15 cellular contexts compared by ENCODE assay signal in genomic region chr1:72009170-72009569, GRCh38.
DNase-seq lines count a peak whose midpoint lies in the region; ATAC-seq and TF ChIP-seq lines count a peak whose summit lies in the region.
"Had no signal": no experiment of that assay in that cellular context is flagged by ENCODE, and none has a peak within 500 bp of the region (broad histone marks: within the 10 kb centered on the region; RNA-seq: fewer than 3 reads in every experiment).

No MANE protein-coding gene starts in this region.

- no peak overlapping the region for H3K4me3 ChIP-seq in A673 (ENCODE audit: low read depth, low read length, poor library complexity, severe bottlenecking)
- no peak overlapping the region for H3K4me3 ChIP-seq in DND-41 (ENCODE audit: low read depth in 1 of 2, low read length in 2 of 2)
- H3K4me3 ChIP-seq in SJCRH30: no peak overlapping the region
- H3K4me3 ChIP-seq: GM12878 had no signal

- H3K27ac ChIP-seq in A673 (ENCODE audit: low read depth, low read length, poor library complexity, severe bottlenecking) (no peak overlapping the region), DND-41 (ENCODE audit: low read length) (peak overlapping the region; percentile 38; the same call in 1 of the 2 replicates), SJCRH30 (peak overlapping the region; percentile 50)
- no peak overlapping the region for H3K27ac ChIP-seq in CD4-positive, alpha-beta T cell (ENCODE audit: low read depth, low read length)
- H3K27ac ChIP-seq: C4-2B had no signal

- no peaks in the 10 kb centered on the region for H3K36me3 Mint-ChIP-seq in CD4-positive, alpha-beta T cell (ENCODE audit: low read depth)
- H3K36me3 Mint-ChIP-seq: CD4-positive, alpha-beta memory T cell had no signal

- no peaks in the 10 kb centered on the region for H3K4me1 Mint-ChIP-seq in CD4-positive, alpha-beta T cell (ENCODE audit: low read depth)
- H3K4me1 Mint-ChIP-seq: CD4-positive, alpha-beta memory T cell had no signal

- no peak overlapping the region for H3K4me2 ChIP-seq in DND-41 (ENCODE audit: insufficient read depth, low read length)

- H3K4me1 ChIP-seq in A673 (ENCODE audit: insufficient read depth, low read length, poor library complexity, severe bottlenecking): peaks cover 26% of the 10 kb centered on the region
- peaks cover 18% of the 10 kb centered on the region for H3K4me1 ChIP-seq in DND-41 (ENCODE audit: insufficient read depth, low read length)
- peaks cover 48% of the 10 kb centered on the region for H3K4me1 ChIP-seq in SJCRH30

- POLR2A ChIA-PET in A673 (lab: Charles Lee; ENCODE audit: low non-redundant PET): no interaction called here
- POLR2A ChIA-PET in CD4-positive, alpha-beta T cell (lab: Charles Lee): no interaction called here

- H3K4me3 Mint-ChIP-seq in CD4-positive, alpha-beta T cell: no peak overlapping the region
- H3K4me3 Mint-ChIP-seq: CD4-positive, alpha-beta memory T cell; H9 had no signal

- no peaks in the 10 kb centered on the region for H3K27me3 ChIP-seq in A673 (replicated peaks; ENCODE audit: insufficient read depth, low read depth, low read length, poor library complexity)
- H3K27me3 ChIP-seq in DND-41 (ENCODE audit: insufficient read depth, low read length, poor library complexity): no peaks in the 10 kb centered on the region
- no peaks in the 10 kb centered on the region for H3K27me3 ChIP-seq in SJCRH30
- H3K27me3 ChIP-seq in CD4-positive, alpha-beta T cell (ENCODE audit: control insufficient read depth, insufficient read depth, low read length): no peaks in the 10 kb centered on the region

- H3K27me3 Mint-ChIP-seq in CD4-positive, alpha-beta T cell: no peaks in the 10 kb centered on the region
- H3K27me3 Mint-ChIP-seq: CD4-positive, alpha-beta memory T cell had no signal

- H3K36me3 ChIP-seq in A673 (ENCODE audit: insufficient read depth, low read length, poor library complexity, severe bottlenecking): no peaks in the 10 kb centered on the region
- H3K36me3 ChIP-seq in DND-41 (ENCODE audit: insufficient read depth, low read length): no peaks in the 10 kb centered on the region
- H3K36me3 ChIP-seq in SJCRH30: no peaks in the 10 kb centered on the region

- no peak overlapping the region for H3K27ac Mint-ChIP-seq in CD4-positive, alpha-beta T cell
- H3K27ac Mint-ChIP-seq: CD4-positive, alpha-beta memory T cell; H9 had no signal

- no peaks in the 10 kb centered on the region for H4K20me1 ChIP-seq in DND-41 (ENCODE audit: insufficient read depth, low read length)

- H2AFZ ChIP-seq in DND-41 (ENCODE audit: low read depth, low read length): no peak overlapping the region

- H3K79me2 ChIP-seq in DND-41 (ENCODE audit: insufficient read depth, low read length): no peaks in the 10 kb centered on the region

- no TSS peak for BruUV-seq in A673 (replicated peaks; lab: Mats Ljungman, UMichigan)

- CTCF ChIA-PET in A673 (lab: Charles Lee): no interaction called here
- CTCF ChIA-PET in CD4-positive, alpha-beta T cell (lab: Charles Lee): no interaction called here

- intact Hi-C loops in A673 (cut with micrococcal nuclease; ENCODE audit: unreplicated experiment): no loop called here
- intact Hi-C loops in CD4-positive, alpha-beta T cell (cut with DNase I, micrococcal nuclease): no loop called here

- ATAC-seq in DND-41 (ENCODE audit: insufficient read depth, low read depth): no peak
- no peak for ATAC-seq in GM19463 (IDR thresholded peaks at IDR 0.05; ENCODE audit: unreplicated experiment)
- no peak for ATAC-seq in CD4-positive, alpha-beta T cell (ENCODE audit: poor library complexity)
- ATAC-seq: GM12878 had no signal

- peak; percentile 15 for DNase-seq in A673 (ENCODE audit: low spot score)
- DNase-seq in DND-41: no peak
- peak; percentile 78 for DNase-seq in MV-4-11 (lab: John Stamatoyannopoulos, UW)
- peak in 1 of 2 experiments; percentile 26 for DNase-seq in SJCRH30
- DNase-seq in CD4-positive, alpha-beta T cell: no peak
- DNase-seq in GM03348 (ENCODE audit: low spot score): no peak
- DNase-seq: AML-193; CD4-positive, alpha-beta memory T cell; DMS153; DMS79; GF-D8; H9 had no signal

- no peak overlapping the region for H3K9ac ChIP-seq in DND-41 (ENCODE audit: low read depth, low read length)

- no peaks in the 10 kb centered on the region for H3K9me3 Mint-ChIP-seq in CD4-positive, alpha-beta T cell
- H3K9me3 Mint-ChIP-seq: H9 had no signal

- TF ChIP-seq CTCF in A673 (conservative IDR thresholded peaks at IDR 0.05; ENCODE audit: low read depth, low read length): no peak
- TF ChIP-seq CTCF in DND-41 (IDR thresholded peaks at IDR 0.05; ENCODE audit: borderline replicate concordance, extremely low read depth, low read length, poor library complexity, severe bottlenecking): no peak
- no peak for TF ChIP-seq CTCF in CD4-positive, alpha-beta T cell (IDR thresholded peaks at IDR 0.05)

- no peaks in the 10 kb centered on the region for H3K9me3 ChIP-seq in A673 (ENCODE audit: low read depth, low read length, poor library complexity, severe bottlenecking)
- H3K9me3 ChIP-seq in DND-41 (ENCODE audit: insufficient read depth, low read length, severe bottlenecking): no peaks in the 10 kb centered on the region
- H3K9me3 ChIP-seq in SJCRH30 (replicated peaks): no peaks in the 10 kb centered on the region
- no peaks in the 10 kb centered on the region for H3K9me3 ChIP-seq in CD4-positive, alpha-beta T cell (ENCODE audit: control insufficient read depth, low read length)

Comparison
In these comparisons a context has a peak if more than half of its experiments do, and no peak if none do; other contexts are left out.
1. DNase-seq: peak in A673 (single experiment) and MV-4-11 (single experiment); none in DND-41 (single experiment), CD4-positive, alpha-beta T cell (0 of 10) and GM03348 (single experiment).
2. H3K27ac ChIP-seq: peak in DND-41 (single experiment) and SJCRH30 (single experiment); none in A673 (single experiment) and CD4-positive, alpha-beta T cell (single experiment).